ENCODE assay signal across 20 cellular contexts in the genomic region with DNA sequence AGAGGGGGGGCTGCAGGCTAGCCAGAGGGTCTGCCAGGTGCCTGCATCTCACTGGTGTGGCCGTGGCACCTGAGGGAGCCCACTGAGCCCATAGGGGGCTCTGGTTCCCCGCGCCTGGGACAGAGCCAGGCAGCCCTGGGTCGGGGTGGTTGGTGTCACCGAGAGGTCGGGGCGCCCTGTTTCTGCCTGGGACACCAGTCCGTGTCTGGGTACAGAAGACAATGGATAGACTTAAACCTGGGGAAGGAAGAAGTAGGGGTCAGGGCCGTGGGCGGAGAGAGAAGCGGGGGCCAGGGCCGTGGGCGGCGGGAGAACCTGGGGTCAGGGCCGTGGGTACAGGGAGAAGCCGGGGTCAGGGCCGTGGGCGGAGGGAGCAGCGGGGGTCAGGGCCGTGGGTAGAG. TPM values are rescaled to one million over a fixed set of nuclear protein-coding genes. Genes with fewer than 3 reads are reported as not detected.
"Had no signal": no experiment of that assay in that cellular context is flagged by ENCODE, and none has a peak within 500 bp of the region (broad histone marks: within the 10 kb centered on the region; RNA-seq: fewer than 3 reads in every experiment).

No MANE protein-coding gene starts in this region.

- H3K9me3 Mint-ChIP-seq: naive thymus-derived CD8-positive, alpha-beta T cell; neural progenitor cell had no signal

- H3K9ac ChIP-seq: neural progenitor cell had no signal

- H3K36me3 Mint-ChIP-seq: activated naive CD8-positive, alpha-beta T cell had no signal

- H2AFZ ChIP-seq: neural progenitor cell had no signal

- H3K4me3 ChIP-seq: coronary artery, left lung, lower lobe of right lung, neural progenitor cell, right lobe of liver, testis, transverse colon had no signal

- ATAC-seq: left lung; lower lobe of right lung; naive thymus-derived CD8-positive, alpha-beta T cell; stimulated activated naive CD8-positive, alpha-beta T cell treated with anti-CD3 and anti-CD28 coated beads, Interleukin-15, Interleukin-2, amounts not matched to agents 100 U/mL and 50 U/mL, for 24 hours had no signal

- H3K36me3 ChIP-seq: neural progenitor cell, transverse colon had no signal

- H3K27me3 Mint-ChIP-seq: activated naive CD8-positive, alpha-beta T cell; naive thymus-derived CD8-positive, alpha-beta T cell had no signal

- DNase-seq: activated CD8-positive, alpha-beta memory T cell treated with anti-CD3 and anti-CD28 coated beads for 24 hours; activated gamma-delta T cell; anterior cingulate cortex; head of caudate nucleus; hippocampal formation; kidney glomerular epithelial cell; lower lobe of right lung; mesenchymal stem cell; occipital lobe; stimulated activated CD4-positive, alpha-beta T cell treated with anti-CD3 and anti-CD28 coated beads, Interleukin-12 subunit alpha, Interleukin-12 subunit beta, amount 100 ng/mL, for 4 hours; stimulated activated naive CD8-positive, alpha-beta T cell treated with anti-CD3 and anti-CD28 coated beads, Interleukin-15, Interleukin-2, amounts not matched to agents 100 U/mL and 50 U/mL, for 24 hours; T-helper 2 cell; testis; transverse colon had no signal

- H3K4me2 ChIP-seq: neural progenitor cell had no signal

- H3K4me3 Mint-ChIP-seq: activated naive CD8-positive, alpha-beta T cell had no signal

- H3K9me3 ChIP-seq: left lung, lower lobe of right lung, right lobe of liver, testis, transverse colon had no signal

- H3K27ac ChIP-seq: coronary artery, left lung, lower lobe of right lung, neural progenitor cell, testis, transverse colon had no signal

- H3K27me3 ChIP-seq: left lung, neural progenitor cell, right lobe of liver, testis, transverse colon had no signal

- H3K27ac Mint-ChIP-seq: activated naive CD8-positive, alpha-beta T cell; neural progenitor cell had no signal

RNA-seq across cellular contexts. Expression of gene RAC3, which starts 17.1 kb away (rescaled TPM):
- polyA plus RNA-seq: naive thymus-derived CD8-positive, alpha-beta T cell had no signal
